1 cellular context compared by ENCODE assay signal in genomic region chr6:17630511-17631073, GRCh38.
TF ChIP-seq lines count a peak whose summit lies in the region.

No MANE protein-coding gene starts in this region.

TF ChIP-seq in liver, 16 proteins besides CTCF, POLR2A, EP300 and RAD21 (continued from another document):
- no peak for TF ChIP-seq REST (IDR thresholded peaks at IDR 0.05)
- no peak for TF ChIP-seq TAF1 (conservative IDR thresholded peaks at IDR 0.05)
- TF ChIP-seq YY1 (IDR thresholded peaks at IDR 0.05): no peak
- no peak for TF ChIP-seq HNF4G (IDR thresholded peaks at IDR 0.05)
- no peak for TF ChIP-seq FOXA1 (IDR thresholded peaks at IDR 0.05)
- no peak for TF ChIP-seq RXRA (IDR thresholded peaks at IDR 0.05)
- TF ChIP-seq MAX (IDR thresholded peaks at IDR 0.05): no peak
